ENCODE assay signal across 2 cellular contexts in genomic region chr10:77287647-77288120, GRCh38.
TF ChIP-seq lines count a peak whose summit lies in the region.

No MANE protein-coding gene starts in this region.

TF ChIP-seq in IMR-90, 13 proteins besides CTCF, POLR2A, EP300 and RAD21 (continued from another document):
- TF ChIP-seq ELK1 (IDR thresholded peaks at IDR 0.05; ENCODE audit: borderline replicate concordance, low read depth, low read length) (no peak), RFX5 (IDR thresholded peaks at IDR 0.05; ENCODE audit: low read depth, low read length) (no peak), CEBPB (IDR thresholded peaks at IDR 0.05; ENCODE audit: low read depth, low read length) (no peak), FOS (IDR thresholded peaks at IDR 0.05; ENCODE audit: low read depth, low read length) (no peak), MAFK (IDR thresholded peaks at IDR 0.05; ENCODE audit: low read depth, low read length) (no peak), RCOR1 (IDR thresholded peaks at IDR 0.05; ENCODE audit: insufficient replicate concordance, low read length) (no peak), CHD1 (IDR thresholded peaks at IDR 0.05; ENCODE audit: low read depth, low read length) (no peak)

TF ChIP-seq in neural cell, 6 proteins besides CTCF, POLR2A, EP300 and RAD21:
- TF ChIP-seq REST (IDR thresholded peaks at IDR 0.05; ENCODE audit: borderline replicate concordance) (no peak), MXI1 (conservative IDR thresholded peaks at IDR 0.05; ENCODE audit: poor library complexity, severe bottlenecking) (no peak), TAF1 (IDR thresholded peaks at IDR 0.05; ENCODE audit: low read depth) (no peak), POLR2AphosphoS5 (IDR thresholded peaks at IDR 0.05) (no peak)
